Comparison of ENCODE assay signal across 32 cellular contexts in genomic region chr15:86034904-86035303, GRCh38. TPM values are rescaled to one million over a fixed set of nuclear protein-coding genes. Genes with fewer than 3 reads are reported as not detected.
"Had no signal": no experiment of that assay in that cellular context is flagged by ENCODE, and none has a peak within 500 bp of the region (broad histone marks: within the 10 kb centered on the region; RNA-seq: fewer than 3 reads in every experiment).

No MANE protein-coding gene starts in this region.

- H3K4me1 ChIP-seq: adrenal gland had no signal

- H3K27me3 ChIP-seq: adrenal gland had no signal

- H3K36me3 ChIP-seq: adrenal gland had no signal

- H3K9me3 ChIP-seq: adrenal gland had no signal

- DNase-seq: activated B cell treated with CpG ODN at 0.5 μM for 24 hours; activated CD4-positive, alpha-beta memory T cell treated with anti-CD3 and anti-CD28 coated beads for 36 hours; activated CD4-positive, alpha-beta T cell treated with anti-CD3 and anti-CD28 coated beads for 4 hours; activated CD4-positive, alpha-beta T cell treated with anti-CD3 and anti-CD28 coated beads, Interleukin-2, amount 10 ng/mL, durations not matched to agents 24 days and 14 days; activated CD4-positive, alpha-beta T cell treated with anti-CD3 and anti-CD28 coated beads, Interleukin-2, amount 50 U/mL, for 1 hour; activated CD4-positive, alpha-beta T cell treated with anti-CD3 and anti-CD28 coated beads, Interleukin-2, amount 50 U/mL, for 4 hours; activated CD4-positive, CD25-positive, alpha-beta regulatory T cell treated with anti-CD3 and anti-CD28 coated beads, Interleukin-2, amount 50 U/mL, for 72 hours; activated CD8-positive, alpha-beta memory T cell treated with anti-CD3 and anti-CD28 coated beads, Interleukin-2, amount 50 U/mL, for 4 hours; activated CD8-positive, alpha-beta T cell treated with anti-CD3 and anti-CD28 coated beads for 36 hours; activated effector memory CD4-positive, alpha-beta T cell treated with anti-CD3 and anti-CD28 coated beads, Interleukin-2, amount 50 U/mL, for 16 hours; activated gamma-delta T cell treated with Interleukin-2 at 50 U/mL for 16 hours; activated naive CD4-positive, alpha-beta T cell; activated naive CD4-positive, alpha-beta T cell treated with anti-CD3 and anti-CD28 coated beads for 36 hours; activated naive CD4-positive, alpha-beta T cell treated with anti-CD3 and anti-CD28 coated beads, Interleukin-2, amount 50 U/mL, for 16 hours; activated naive CD8-positive, alpha-beta T cell treated with anti-CD3 and anti-CD28 coated beads for 36 hours; activated T-cell treated with anti-CD3 and anti-CD28 coated beads for 4 hours; activated T-cell treated with anti-CD3 and anti-CD28 coated beads, Interleukin-2, amount 50 U/mL, for 1 hour; activated T-cell treated with anti-CD3 and anti-CD28 coated beads, Interleukin-2, amount 50 U/mL, for 4 hours; activated T-cell treated with anti-CD3 and anti-CD28 coated beads, Interleukin-2, amount 50 U/mL, for 72 hours; adrenal gland; amniotic stem cell; aorta; central memory CD4-positive, alpha-beta T cell; T-cell; T-helper 2 cell; T-helper 9 cell had no signal

- FAIRE-seq: TTC549 had no signal

- ATAC-seq: activated CD8-positive, alpha-beta T cell treated with anti-CD3 and anti-CD28 coated beads for 36 hours; activated naive CD4-positive, alpha-beta T cell treated with anti-CD3 and anti-CD28 coated beads, Interleukin-2, amount 50 U/mL, for 72 hours; activated T-cell treated with anti-CD3 and anti-CD28 coated beads, Interleukin-2, amount 50 U/mL, for 4 hours; activated T-cell treated with anti-CD3 and anti-CD28 coated beads, Interleukin-2, amount 50 U/mL, for 72 hours; activated T-helper 17 cell treated with anti-CD3 and anti-CD28 coated beads, Interleukin-2, amount 50 U/mL, for 72 hours; T-cell had no signal

- H3K4me3 ChIP-seq: adrenal gland had no signal

- H3K27ac ChIP-seq: adrenal gland, VCaP had no signal

RNA-seq across cellular contexts. Expression of gene AGBL1, which starts 44.8 kb away (rescaled TPM):
- total RNA-seq: activated B cell treated with CpG ODN at 0.5 μM for 24 hours; activated CD4-positive, alpha-beta T cell treated with anti-CD3 and anti-CD28 coated beads, Interleukin-2, amount 10 ng/mL, durations not matched to agents 24 days and 14 days; activated CD8-positive, alpha-beta memory T cell treated with anti-CD3 and anti-CD28 coated beads for 36 hours; activated CD8-positive, alpha-beta T cell treated with anti-CD3 and anti-CD28 coated beads for 36 hours; activated naive CD4-positive, alpha-beta T cell treated with anti-CD3 and anti-CD28 coated beads for 36 hours; activated naive CD4-positive, alpha-beta T cell treated with anti-CD3 and anti-CD28 coated beads, Interleukin-2, amount 50 U/mL, for 72 hours; activated naive CD8-positive, alpha-beta T cell treated with anti-CD3 and anti-CD28 coated beads for 36 hours; activated T-helper 1 cell treated with anti-CD3 and anti-CD28 coated beads, Interleukin-12 subunit alpha, Interleukin-12 subunit beta, Interleukin-2, Interleukin-4 antibody, amounts not matched to agents 30 ng/mL and 10 ng/mL and 1 ng/mL, durations not matched to agents 14 hours and 24 hours and 36 hours; T-cell had no signal
